Comparison of ENCODE assay signal across 14 cellular contexts in genomic region chr6:37039958-37040357, GRCh38. TPM values are rescaled to one million over a fixed set of nuclear protein-coding genes. Genes with fewer than 3 reads are reported as not detected.
"Had no signal": no experiment of that assay in that cellular context is flagged by ENCODE, and none has a peak within 500 bp of the region (broad histone marks: within the 10 kb centered on the region; RNA-seq: fewer than 3 reads in every experiment).

No MANE protein-coding gene starts in this region.

- H3K27ac Mint-ChIP-seq: activated naive CD4-positive, alpha-beta T cell treated with anti-CD3 and anti-CD28 coated beads for 36 hours had no signal

- H3K9me3 ChIP-seq: gastrocnemius medialis, heart right ventricle, left lung, ovary had no signal

- ATAC-seq: left lung had no signal

- H3K27me3 ChIP-seq: gastrocnemius medialis, heart right ventricle, left lung, ovary had no signal

- H3K4me1 Mint-ChIP-seq: neural crest cell had no signal

- DNase-seq: activated CD4-positive, alpha-beta T cell treated with anti-CD3 and anti-CD28 coated beads, Interleukin-2, amount 50 U/mL, for 4 hours; activated CD4-positive, CD25-positive, alpha-beta regulatory T cell treated with anti-CD3 and anti-CD28 coated beads, Interleukin-2, amount 50 U/mL, for 72 hours; activated naive CD4-positive, alpha-beta T cell treated with anti-CD3 and anti-CD28 coated beads for 36 hours; caudate nucleus; effector CD4-positive, alpha-beta T cell; gastrocnemius medialis; heart right ventricle; left lung; ovary; stimulated activated CD4-positive, alpha-beta T cell treated with anti-CD3 and anti-CD28 coated beads, Interleukin-15, amount 100 ng/mL, for 24 hours; stimulated activated CD4-positive, alpha-beta T cell treated with anti-CD3 and anti-CD28 coated beads, Interleukin-4, amount 100 ng/mL, for 24 hours had no signal

- H3K4me3 ChIP-seq: coronary artery, gastrocnemius medialis, heart right ventricle, left lung, ovary had no signal

- H3K4me3 Mint-ChIP-seq: activated naive CD4-positive, alpha-beta T cell treated with anti-CD3 and anti-CD28 coated beads for 36 hours; neural crest cell had no signal

- H3K9me3 Mint-ChIP-seq: activated naive CD4-positive, alpha-beta T cell treated with anti-CD3 and anti-CD28 coated beads for 36 hours; neural crest cell had no signal

- H3K27ac ChIP-seq: coronary artery, gastrocnemius medialis, ovary had no signal

RNA-seq across cellular contexts. Expression of gene FGD2, which starts 34.5 kb away (rescaled TPM):
- total RNA-seq: fibroblast of lung, neural crest cell had no signal
- polyA plus RNA-seq: fibroblast of lung had no signal
